Comparison of ENCODE assay signal across 8 cellular contexts in the genomic region with DNA sequence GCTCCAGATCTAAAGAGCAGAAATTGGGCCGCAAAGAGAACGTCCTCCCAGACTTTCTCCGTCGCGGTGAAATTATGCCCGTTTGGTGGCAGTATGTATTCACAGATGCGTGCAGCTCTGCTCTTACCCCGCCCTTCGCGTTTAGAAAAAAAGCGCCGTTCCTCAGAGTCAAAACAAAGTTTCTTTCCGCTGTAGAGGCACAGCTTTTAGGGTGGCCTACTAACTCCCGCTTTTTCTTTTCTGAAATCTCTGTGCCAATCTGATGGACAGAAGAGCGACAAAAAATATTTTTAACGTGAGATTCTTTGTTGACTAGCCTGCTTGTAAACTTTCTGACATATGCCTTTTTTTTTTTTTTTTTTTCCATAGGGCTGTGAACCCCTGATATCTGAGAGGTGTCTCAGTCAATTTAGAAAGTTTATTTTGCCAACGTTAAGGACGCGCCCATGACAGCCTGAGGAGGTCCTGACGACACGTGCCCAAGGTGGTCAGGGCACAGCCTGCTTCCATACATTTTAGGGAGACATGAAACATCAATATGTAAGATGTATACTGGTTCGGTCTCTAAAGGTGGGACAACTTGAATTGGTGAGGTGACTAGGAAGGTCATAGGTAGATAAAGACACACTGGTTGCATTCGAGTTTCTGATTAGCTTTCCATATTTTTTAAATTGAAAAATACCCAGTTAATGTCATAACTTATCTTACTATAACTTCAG. TPM values are rescaled to one million over a fixed set of nuclear protein-coding genes. Genes with fewer than 3 reads are reported as not detected.
DNase-seq lines count a peak whose midpoint lies in the region; ATAC-seq and TF ChIP-seq lines count a peak whose summit lies in the region.
"Not testable (repeated sequence)": the region's sequence is repeated elsewhere in the genome, so short reads cannot be mapped to it uniquely, and the experiment has no call there.

No MANE protein-coding gene starts in this region.

- H3K9me3 ChIP-seq in GM23248 (ENCODE audit: low read depth); Panc1 (ENCODE audit: control insufficient read depth, insufficient read depth, low read depth, low read length); esophagus (ENCODE audit: control insufficient read depth in 2 of 2, insufficient read depth in 1 of 2, low read depth in 1 of 2, low read length in 1 of 2); mucosa of rectum (ENCODE audit: control insufficient read depth in 2 of 2, low read length in 2 of 2): not testable (repeated sequence)

- in situ Hi-C loops in GM23248 (cut with MboI); Panc1 (cut with HindIII; ENCODE audit: low pct_unique_long_range_greater_than_20kb, low sequenced_read_pairs): not testable (repeated sequence)

- DNase-seq in ELR (ENCODE audit: low read depth) = peak; percentile 40
- DNase-seq in GM23248 = peak; percentile 16
- DNase-seq in HL-60 (ENCODE audit: low read depth in 1 of 2, low spot score in 1 of 2) = peak in 1 of 2 experiments; percentile 26
- not testable (repeated sequence) for DNase-seq in Panc1 (ENCODE audit: low read depth, low spot score)
- DNase-seq in activated T-cell treated with anti-CD3 and anti-CD28 coated beads, Interleukin-2, amount 50 U/mL, for 72 hours = peak; percentile 32 to 40
- DNase-seq in stimulated activated naive CD8-positive, alpha-beta T cell treated with anti-CD3 and anti-CD28 coated beads, Interleukin-15, amount 100 ng/mL, for 72 hours = peak; percentile 17 to 52

- not testable (repeated sequence) for H3K4me3 ChIP-seq in GM23248; HL-60 (replicated peaks; ENCODE audit: insufficient read depth, low read length)
- peak overlapping the region; percentile 25 to 49 for H3K4me3 ChIP-seq in Panc1 (ENCODE audit: low read depth in 2 of 2, low read length in 2 of 2)
- peak overlapping the region in 1 of 2 donors; percentile 31 for H3K4me3 ChIP-seq in esophagus (ENCODE audit: low read depth in 1 of 2, low read length in 2 of 2)
- peak overlapping the region; percentile 24 to 41 for H3K4me3 ChIP-seq in mucosa of rectum (ENCODE audit: low read length in 2 of 2)

- H3K27me3 ChIP-seq in GM23248 (replicated peaks; ENCODE audit: insufficient read depth); HL-60 (ENCODE audit: insufficient read depth, poor library complexity, severe bottlenecking); Panc1 (ENCODE audit: control insufficient read depth, insufficient read depth, low read length); esophagus (ENCODE audit: control insufficient read depth in 1 of 2, insufficient read depth in 2 of 2, low read length in 2 of 2); mucosa of rectum (ENCODE audit: control insufficient read depth in 2 of 2, insufficient read depth in 2 of 2, low read length in 2 of 2): not testable (repeated sequence)

- CTCF ChIA-PET in Panc1 (lab: Charles Lee) = not testable (repeated sequence)

- WGBS in GM23248 (ENCODE audit: low coverage in 1 of 2, low lambda C conversion rate in 2 of 2, missing lambda C conversion rate in 2 of 2), 2 experiments = 13 to 14% methylated on average over 7 of the region's 23 CpGs
- 5% methylated on average over 7 of the region's 23 CpGs for whole genome bisulfite sequencing in esophagus, 2 donors

- POLR2A ChIA-PET in Panc1 (lab: Charles Lee) = not testable (repeated sequence)

- intact Hi-C loops in Panc1 (cut with micrococcal nuclease; ENCODE audit: unreplicated experiment) = not testable (repeated sequence)

- not testable (repeated sequence) for H3K9me2 ChIP-seq in GM23248 (ENCODE audit: insufficient read depth)

- H3F3A ChIP-seq in GM23248 (ENCODE audit: insufficient read depth) = peaks cover 19% of the 10 kb centered on the region

- H3K9ac ChIP-seq in GM23248 = not testable (repeated sequence)
- peak overlapping the region in 1 of 2 donors; percentile 24 for H3K9ac ChIP-seq in mucosa of rectum (ENCODE audit: low read depth in 1 of 2, low read length in 2 of 2)

- H3K4me1 ChIP-seq in GM23248 (ENCODE audit: insufficient read depth) (peaks cover 11% of the 10 kb centered on the region; the same call in 1 of the 2 replicates), Panc1 (ENCODE audit: control insufficient read depth, insufficient read depth, low read length) (peaks cover 11% of the 10 kb centered on the region), mucosa of rectum (ENCODE audit: control insufficient read depth in 2 of 2, insufficient read depth in 2 of 2, low read length in 2 of 2) (peaks cover 13 to 20% of the 10 kb centered on the region in 2 donors)
- not testable (repeated sequence) for H3K4me1 ChIP-seq in esophagus (ENCODE audit: control insufficient read depth in 2 of 2, insufficient read depth in 2 of 2, low read length in 1 of 2)

- not testable (repeated sequence) for H3K27me3 Mint-ChIP-seq in activated T-cell treated with anti-CD3 and anti-CD28 coated beads, Interleukin-2, amount 50 U/mL, for 72 hours (ENCODE audit: low read depth); stimulated activated naive CD8-positive, alpha-beta T cell treated with anti-CD3 and anti-CD28 coated beads, Interleukin-15, amount 100 ng/mL, for 72 hours

- H4K20me1 ChIP-seq in GM23248 (ENCODE audit: insufficient read depth) = not testable (repeated sequence)

- H3K27ac Mint-ChIP-seq in activated T-cell treated with anti-CD3 and anti-CD28 coated beads, Interleukin-2, amount 50 U/mL, for 72 hours = peak overlapping the region; percentile 82
- H3K27ac Mint-ChIP-seq in stimulated activated naive CD8-positive, alpha-beta T cell treated with anti-CD3 and anti-CD28 coated beads, Interleukin-15, amount 100 ng/mL, for 72 hours = peak overlapping the region; percentile 76 to 97

- TF ChIP-seq CTCF in HL-60 (IDR thresholded peaks at IDR 0.05; ENCODE audit: insufficient read depth, low read length); Panc1 (IDR thresholded peaks at IDR 0.05): not testable (repeated sequence)

- H3K9me3 Mint-ChIP-seq in activated T-cell treated with anti-CD3 and anti-CD28 coated beads, Interleukin-2, amount 50 U/mL, for 72 hours; stimulated activated naive CD8-positive, alpha-beta T cell treated with anti-CD3 and anti-CD28 coated beads, Interleukin-15, amount 100 ng/mL, for 72 hours: not testable (repeated sequence)

- not testable (repeated sequence) for H3K27ac ChIP-seq in GM23248
- H3K27ac ChIP-seq in HL-60 (replicated peaks) (peak overlapping the region; percentile 57), Panc1 (ENCODE audit: low read length) (peak overlapping the region; percentile 54; the same call in 1 of the 2 replicates), esophagus (ENCODE audit: low read depth in 2 of 2, low read length in 1 of 2) (peak overlapping the region; percentile 30 to 73), mucosa of rectum (ENCODE audit: low read depth in 2 of 2, low read length in 2 of 2) (peak overlapping the region; percentile 38 to 54)

- H3K4me2 ChIP-seq in GM23248 (ENCODE audit: unreplicated experiment) = not testable (repeated sequence)

- ATAC-seq in Panc1 = peak; percentile 73
- ATAC-seq in activated T-cell treated with anti-CD3 and anti-CD28 coated beads, Interleukin-2, amount 50 U/mL, for 72 hours (replicated peaks in 1 of 2) = peak; percentile 72 to 73
- peak; percentile 78 for ATAC-seq in stimulated activated naive CD8-positive, alpha-beta T cell treated with anti-CD3 and anti-CD28 coated beads, Interleukin-15, amount 100 ng/mL, for 72 hours

- peaks cover 21% of the 10 kb centered on the region for H3K4me1 Mint-ChIP-seq in activated T-cell treated with anti-CD3 and anti-CD28 coated beads, Interleukin-2, amount 50 U/mL, for 72 hours (ENCODE audit: low read depth)
- H3K4me1 Mint-ChIP-seq in stimulated activated naive CD8-positive, alpha-beta T cell treated with anti-CD3 and anti-CD28 coated beads, Interleukin-15, amount 100 ng/mL, for 72 hours = peaks cover 12% of the 10 kb centered on the region

- BruUV-seq in Panc1 (replicated peaks; lab: Mats Ljungman, UMichigan) = not testable (repeated sequence)

- H3K36me3 ChIP-seq in GM23248 (ENCODE audit: low read depth); Panc1 (ENCODE audit: control insufficient read depth, insufficient read depth, low read length); esophagus (ENCODE audit: control insufficient read depth in 2 of 2, insufficient read depth in 2 of 2, low read length in 1 of 2); mucosa of rectum (ENCODE audit: control insufficient read depth in 2 of 2, insufficient read depth in 2 of 2, low read length in 2 of 2): not testable (repeated sequence)

- H3K4me3 Mint-ChIP-seq in activated T-cell treated with anti-CD3 and anti-CD28 coated beads, Interleukin-2, amount 50 U/mL, for 72 hours = peak overlapping the region; percentile 78 to 83
- H3K4me3 Mint-ChIP-seq in stimulated activated naive CD8-positive, alpha-beta T cell treated with anti-CD3 and anti-CD28 coated beads, Interleukin-15, amount 100 ng/mL, for 72 hours = peak overlapping the region; percentile 75 to 83

- H2AFZ ChIP-seq in GM23248 = not testable (repeated sequence)

- H3K36me3 Mint-ChIP-seq in activated T-cell treated with anti-CD3 and anti-CD28 coated beads, Interleukin-2, amount 50 U/mL, for 72 hours (ENCODE audit: insufficient read depth in 2 of 2) = not testable (repeated sequence)

- H3K79me2 ChIP-seq in GM23248 (ENCODE audit: insufficient read depth) = not testable (repeated sequence)

RNA-seq across cellular contexts. Expression of a gene that starts 27.1 kb away (rescaled TPM):
- 7.3 and 19.9 TPM in 2 replicates for total RNA-seq in GM23248 (2014; rRNA removed; shearing (Covaris generic))
- 42.8 and 44.7 TPM in 2 replicates for polyA plus RNA-seq in GM23248 (2016; fragmentation: Nextera tagmentation; extraction: Ambion mirVana)
- 36.5 TPM for total RNA-seq in Panc1 (2021; ENCODE audit: unreplicated experiment)
- polyA plus RNA-seq in Panc1 (2012; ENCODE audit: insufficient read length) = 24.7 TPM
- total RNA-seq in activated T-cell treated with anti-CD3 and anti-CD28 coated beads, Interleukin-2, amount 50 U/mL, for 72 hours = 10 to 100 TPM; 30.4 to 39.1 TPM
- polyA plus RNA-seq in esophagus = 10 to 100 TPM; 17.8 to 31.9 TPM
